In the genomic region with DNA sequence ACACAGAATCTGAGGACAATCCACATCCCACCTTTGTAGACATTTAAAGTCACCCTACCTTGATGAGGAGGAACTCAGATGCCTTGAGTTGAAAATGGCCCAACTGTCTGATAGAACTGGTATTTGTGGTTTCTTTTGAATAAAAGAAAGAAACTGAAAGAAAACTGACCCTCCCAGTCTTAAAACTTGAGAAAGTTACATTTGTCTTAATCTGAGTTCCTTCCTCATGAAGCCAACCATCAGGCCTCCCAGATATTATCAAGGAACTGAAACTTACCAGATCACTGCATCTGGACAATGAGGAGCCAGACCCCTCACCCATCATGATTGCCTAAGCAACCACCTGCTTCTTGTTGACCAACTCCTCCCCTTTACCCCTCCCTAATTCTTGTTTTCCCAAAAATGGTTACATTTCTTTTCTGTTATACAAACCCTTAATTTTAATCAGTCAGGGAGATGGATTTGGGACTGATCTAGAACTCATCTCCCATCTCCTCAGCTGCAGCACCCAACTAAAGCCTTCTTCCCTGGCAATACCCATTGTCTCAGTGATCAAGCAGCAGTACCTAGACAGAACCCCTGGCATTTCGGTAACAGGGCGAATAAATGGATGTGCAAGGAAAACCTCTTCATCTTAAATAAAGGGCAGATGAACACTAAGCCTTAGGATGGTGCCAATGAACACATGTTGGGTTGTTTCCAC, we compare ENCODE assay signal across 15 cellular contexts.
DNase-seq lines count a peak whose midpoint lies in the region; ATAC-seq and TF ChIP-seq lines count a peak whose summit lies in the region.
"Had no signal": no experiment of that assay in that cellular context is flagged by ENCODE, and none has a peak within 500 bp of the region (broad histone marks: within the 10 kb centered on the region; RNA-seq: fewer than 3 reads in every experiment).

No MANE protein-coding gene starts in this region.

- H3K27me3 Mint-ChIP-seq in CD14-positive monocyte (ENCODE audit: low read depth in 3 of 3), result no peaks in the 10 kb centered on the region
- no peaks in the 10 kb centered on the region for H3K27me3 Mint-ChIP-seq in activated naive CD8-positive, alpha-beta T cell treated with anti-CD3 and anti-CD28 coated beads, Interleukin-2, amount 50 U/mL, for 24 hours

- in situ Hi-C loops in GM13976 (cut with MboI; ENCODE audit: low sequenced_read_pairs, unreplicated experiment), result no loop called here

- peak overlapping the region; percentile 72 to 90 (median 83) for H3K27ac Mint-ChIP-seq in CD14-positive monocyte
- H3K27ac Mint-ChIP-seq in activated naive CD8-positive, alpha-beta T cell treated with anti-CD3 and anti-CD28 coated beads, Interleukin-2, amount 50 U/mL, for 24 hours, result peak overlapping the region; percentile 48
- H3K27ac Mint-ChIP-seq: WTC11 had no signal

- H3K9me3 Mint-ChIP-seq in CD14-positive monocyte, result peaks cover 33 to 84% (median 69%) of the 10 kb centered on the region in 7 donors
- peaks cover 51% of the 10 kb centered on the region for H3K9me3 Mint-ChIP-seq in activated naive CD8-positive, alpha-beta T cell treated with anti-CD3 and anti-CD28 coated beads, Interleukin-2, amount 50 U/mL, for 24 hours

- H3K4me1 Mint-ChIP-seq in CD14-positive monocyte, result peaks cover 34% of the 10 kb centered on the region
- H3K4me1 Mint-ChIP-seq in activated naive CD8-positive, alpha-beta T cell treated with anti-CD3 and anti-CD28 coated beads, Interleukin-2, amount 50 U/mL, for 24 hours, result peaks cover 46% of the 10 kb centered on the region

- peak; percentile 46 for ATAC-seq in HG03571 (IDR thresholded peaks at IDR 0.05; ENCODE audit: unreplicated experiment)
- ATAC-seq in activated naive CD8-positive, alpha-beta T cell treated with anti-CD3 and anti-CD28 coated beads, Interleukin-2, amount 50 U/mL, for 24 hours, result no peak
- ATAC-seq: WTC11 had no signal

- peak overlapping the region; percentile 53 to 77 for H3K4me3 Mint-ChIP-seq in CD14-positive monocyte
- peak overlapping the region; percentile 41 for H3K4me3 Mint-ChIP-seq in activated naive CD8-positive, alpha-beta T cell treated with anti-CD3 and anti-CD28 coated beads, Interleukin-2, amount 50 U/mL, for 24 hours
- H3K4me3 Mint-ChIP-seq: WTC11 had no signal

- DNase-seq in CD14-positive monocyte (ENCODE audit: low spot score) (peak; percentile 58), GM13976 (ENCODE audit: low spot score) (peak; percentile 45), occipital lobe (lab: John Stamatoyannopoulos, UW) (no peak), RKO (ENCODE audit: low spot score) (no peak), amygdala (lab: John Stamatoyannopoulos, UW) (no peak)
- DNase-seq in activated naive CD8-positive, alpha-beta T cell treated with anti-CD3 and anti-CD28 coated beads, Interleukin-2, amount 50 U/mL, for 24 hours, result no peak
- DNase-seq in activated CD4-positive, alpha-beta T cell treated with anti-CD3 and anti-CD28 coated beads, Interleukin-2, amount 50 U/mL, for 48 hours, result no peak
- DNase-seq: COR-L47; effector CD4-positive, alpha-beta T cell; HCEC 1CT; head of caudate nucleus; mesendoderm; NCI-H1436 had no signal

- TF ChIP-seq CTCF in CD14-positive monocyte (IDR thresholded peaks at IDR 0.05) (no peak), GM13976 (IDR thresholded peaks at IDR 0.05; ENCODE audit: borderline replicate concordance, control extremely low read depth, extremely low read depth, insufficient read depth, missing control alignments) (no peak)

- intact Hi-C loops in CD14-positive monocyte (cut with micrococcal nuclease), result no loop called here

- H3K36me3 Mint-ChIP-seq in CD14-positive monocyte, result peaks cover 17 to 37% of the 10 kb centered on the region in 2 donors
- peaks cover 48% of the 10 kb centered on the region for H3K36me3 Mint-ChIP-seq in activated naive CD8-positive, alpha-beta T cell treated with anti-CD3 and anti-CD28 coated beads, Interleukin-2, amount 50 U/mL, for 24 hours (ENCODE audit: low read depth)

Comparison
In these comparisons a context has a peak if more than half of its experiments do, and no peak if none do; other contexts are left out.
1. DNase-seq: peak in CD14-positive monocyte (single experiment) and GM13976 (single experiment); none in activated naive CD8-positive, alpha-beta T cell treated with anti-CD3 and anti-CD28 coated beads, Interleukin-2, amount 50 U/mL, for 24 hours (single experiment), occipital lobe (single experiment), RKO (single experiment), amygdala (0 of 56) and activated CD4-positive, alpha-beta T cell treated with anti-CD3 and anti-CD28 coated beads, Interleukin-2, amount 50 U/mL, for 48 hours (0 of 2).